8 cellular contexts compared by ENCODE assay signal in the genomic region with DNA sequence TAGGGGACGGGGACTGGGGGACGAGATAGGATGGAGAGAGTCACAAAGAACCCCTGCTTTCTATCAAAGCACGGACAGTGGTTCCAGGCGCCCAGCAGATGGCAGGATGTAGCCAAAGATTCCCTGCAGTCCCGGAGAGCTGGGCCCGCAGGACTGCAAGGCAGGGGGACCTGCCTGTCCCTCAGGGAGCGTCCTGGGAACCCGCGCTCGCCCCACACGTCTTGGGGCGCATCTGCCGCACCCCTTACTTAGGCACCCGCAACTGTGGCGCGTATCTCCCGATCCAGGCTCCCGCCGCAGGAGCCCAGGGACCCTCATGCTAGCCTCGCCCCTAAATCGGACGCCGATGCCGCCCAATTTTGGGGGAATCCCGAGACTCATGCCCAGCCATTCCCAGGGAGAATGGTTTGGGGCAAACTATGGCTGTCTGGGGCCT. TPM values are rescaled to one million over a fixed set of nuclear protein-coding genes. Genes with fewer than 3 reads are reported as not detected.
A peak's percentile ranks its signal among the peaks of the same experiment; 100 is the strongest.
DNase-seq lines count a peak whose midpoint lies in the region; ATAC-seq and TF ChIP-seq lines count a peak whose summit lies in the region.

No MANE protein-coding gene starts in this region.

- DNase-seq in CD8-positive, alpha-beta T cell = no peak
- peak; percentile 82 for DNase-seq in NCI-H2227 (lab: John Stamatoyannopoulos, UW; ENCODE audit: unreplicated experiment)
- no peak for DNase-seq in activated T-helper 2 cell treated with anti-CD3 and anti-CD28 coated beads, Interferon-gamma antibody, Interleukin-2, Interleukin-4, amounts not matched to agents 10 μg/mL and 5 μg/mL and 100 μg/mL, durations not matched to agents 14 hours and 24 hours and 36 hours (ENCODE audit: low spot score)
- peak; percentile 83 for DNase-seq in glutamatergic neuron
- peak; percentile 91 for DNase-seq in neural progenitor cell (ENCODE audit: low spot score)
- DNase-seq in effector CD8-positive, alpha-beta T cell (lab: John Stamatoyannopoulos, UW) = no peak

- no peaks in the 10 kb centered on the region for H3K36me3 Mint-ChIP-seq in CD8-positive, alpha-beta T cell
- no peaks in the 10 kb centered on the region for H3K36me3 Mint-ChIP-seq in activated T-helper 2 cell treated with anti-CD3 and anti-CD28 coated beads, Interferon-gamma antibody, Interleukin-2, Interleukin-4, amounts not matched to agents 10 μg/mL and 5 μg/mL and 100 μg/mL, durations not matched to agents 14 hours and 24 hours and 36 hours (ENCODE audit: low read depth)
- H3K36me3 Mint-ChIP-seq in glutamatergic neuron (ENCODE audit: unreplicated experiment) (no peaks in the 10 kb centered on the region), neural progenitor cell (no peaks in the 10 kb centered on the region)

- peaks cover 17% of the 10 kb centered on the region for H3K4me1 Mint-ChIP-seq in CD8-positive, alpha-beta T cell (ENCODE audit: low read depth)
- peaks cover 6% of the 10 kb centered on the region for H3K4me1 Mint-ChIP-seq in activated T-helper 2 cell treated with anti-CD3 and anti-CD28 coated beads, Interferon-gamma antibody, Interleukin-2, Interleukin-4, amounts not matched to agents 10 μg/mL and 5 μg/mL and 100 μg/mL, durations not matched to agents 14 hours and 24 hours and 36 hours (ENCODE audit: low read depth)
- H3K4me1 Mint-ChIP-seq in glutamatergic neuron (ENCODE audit: low read depth, unreplicated experiment) = no peaks in the 10 kb centered on the region
- peaks cover 12% of the 10 kb centered on the region for H3K4me1 Mint-ChIP-seq in neural progenitor cell

- peak overlapping the region; percentile 93 for H2AFZ ChIP-seq in neural progenitor cell (replicated peaks)

- H3K9me3 ChIP-seq in CD8-positive, alpha-beta T cell (ENCODE audit: low read length) = no peaks in the 10 kb centered on the region
- no peaks in the 10 kb centered on the region for H3K9me3 ChIP-seq in neural progenitor cell (ENCODE audit: low read depth)

- H3K4me3 Mint-ChIP-seq in CD8-positive, alpha-beta T cell = peak overlapping the region; percentile 79
- H3K4me3 Mint-ChIP-seq in activated T-helper 2 cell treated with anti-CD3 and anti-CD28 coated beads, Interferon-gamma antibody, Interleukin-2, Interleukin-4, amounts not matched to agents 10 μg/mL and 5 μg/mL and 100 μg/mL, durations not matched to agents 14 hours and 24 hours and 36 hours (ENCODE audit: low read depth) = peak overlapping the region; percentile 51
- H3K4me3 Mint-ChIP-seq in glutamatergic neuron (ENCODE audit: unreplicated experiment) (peak overlapping the region; percentile 89), neural progenitor cell (peak overlapping the region; percentile 94)

- H3K4me1 ChIP-seq in CD8-positive, alpha-beta T cell (ENCODE audit: insufficient read depth, low read length) = peaks cover 9% of the 10 kb centered on the region
- peaks cover 4% of the 10 kb centered on the region for H3K4me1 ChIP-seq in neural progenitor cell

- H3K27me3 Mint-ChIP-seq in CD8-positive, alpha-beta T cell (ENCODE audit: low read depth) = peaks cover 52% of the 10 kb centered on the region
- H3K27me3 Mint-ChIP-seq in activated T-helper 2 cell treated with anti-CD3 and anti-CD28 coated beads, Interferon-gamma antibody, Interleukin-2, Interleukin-4, amounts not matched to agents 10 μg/mL and 5 μg/mL and 100 μg/mL, durations not matched to agents 14 hours and 24 hours and 36 hours (ENCODE audit: low read depth) = peaks cover 45% of the 10 kb centered on the region
- H3K27me3 Mint-ChIP-seq in glutamatergic neuron (ENCODE audit: unreplicated experiment) = peaks cover 12% of the 10 kb centered on the region
- H3K27me3 Mint-ChIP-seq in neural progenitor cell (ENCODE audit: insufficient read depth, low read depth) = peaks cover 16% of the 10 kb centered on the region

- no peak overlapping the region for H3K27ac ChIP-seq in CD8-positive, alpha-beta T cell (ENCODE audit: low read depth, low read length)
- H3K27ac ChIP-seq in neural progenitor cell = no peak overlapping the region

- H4K20me1 ChIP-seq in neural progenitor cell (ENCODE audit: low read depth) = no peaks in the 10 kb centered on the region

- H3F3A ChIP-seq in neural progenitor cell (ENCODE audit: low read depth) = peaks cover 13% of the 10 kb centered on the region

- H3K9ac ChIP-seq in neural progenitor cell = no peak overlapping the region

- no peaks in the 10 kb centered on the region for H3K79me2 ChIP-seq in neural progenitor cell (ENCODE audit: low read depth)

- POLR2A ChIA-PET in CD8-positive, alpha-beta T cell (lab: Charles Lee) = no interaction called here

- H3K9me3 Mint-ChIP-seq in CD8-positive, alpha-beta T cell = no peaks in the 10 kb centered on the region
- no peaks in the 10 kb centered on the region for H3K9me3 Mint-ChIP-seq in activated T-helper 2 cell treated with anti-CD3 and anti-CD28 coated beads, Interferon-gamma antibody, Interleukin-2, Interleukin-4, amounts not matched to agents 10 μg/mL and 5 μg/mL and 100 μg/mL, durations not matched to agents 14 hours and 24 hours and 36 hours
- H3K9me3 Mint-ChIP-seq in glutamatergic neuron (ENCODE audit: unreplicated experiment) (peaks cover 2% of the 10 kb centered on the region), neural progenitor cell (peaks cover 6% of the 10 kb centered on the region)

- peak overlapping the region; percentile 48 for H3K4me3 ChIP-seq in CD8-positive, alpha-beta T cell (ENCODE audit: low read depth, low read length)
- H3K4me3 ChIP-seq in neural progenitor cell = peak overlapping the region; percentile 55

- CTCF ChIA-PET in CD8-positive, alpha-beta T cell (lab: Charles Lee) = no interaction called here

- intact Hi-C loops in CD8-positive, alpha-beta T cell (cut with DNase I, micrococcal nuclease) = loop anchor here in 1 of 2 experiments (2.0 kb wide), 1 partner anchor 762 kb away; no protein-coding TSS in a partner anchor
- intact Hi-C loops in activated T-helper 2 cell treated with anti-CD3 and anti-CD28 coated beads, Interferon-gamma antibody, Interleukin-2, Interleukin-4, amounts not matched to agents 10 μg/mL and 5 μg/mL and 100 μg/mL, durations not matched to agents 14 hours and 24 hours and 36 hours (cut with micrococcal nuclease) = loop anchor here (2.0 kb wide), 1 partner anchor 762 kb away; no protein-coding TSS in a partner anchor

- H3K36me3 ChIP-seq in CD8-positive, alpha-beta T cell (ENCODE audit: insufficient read depth, low read length) = no peaks in the 10 kb centered on the region
- H3K36me3 ChIP-seq in neural progenitor cell = no peaks in the 10 kb centered on the region

- no peak overlapping the region for H3K27ac Mint-ChIP-seq in CD8-positive, alpha-beta T cell
- H3K27ac Mint-ChIP-seq in activated T-helper 2 cell treated with anti-CD3 and anti-CD28 coated beads, Interferon-gamma antibody, Interleukin-2, Interleukin-4, amounts not matched to agents 10 μg/mL and 5 μg/mL and 100 μg/mL, durations not matched to agents 14 hours and 24 hours and 36 hours = no peak overlapping the region
- H3K27ac Mint-ChIP-seq in glutamatergic neuron (ENCODE audit: unreplicated experiment) (no peak overlapping the region), neural progenitor cell (no peak overlapping the region)

- ATAC-seq in CD8-positive, alpha-beta T cell = no peak
- ATAC-seq in GM21390 (IDR thresholded peaks at IDR 0.05; ENCODE audit: unreplicated experiment) (peak; percentile 63), HG02642 (IDR thresholded peaks at IDR 0.05; ENCODE audit: poor library complexity, unreplicated experiment) (no peak)

- no peaks in the 10 kb centered on the region for H3K27me3 ChIP-seq in CD8-positive, alpha-beta T cell (ENCODE audit: insufficient read depth, low read length)
- H3K27me3 ChIP-seq in neural progenitor cell = peaks cover 49% of the 10 kb centered on the region

- peak overlapping the region; percentile 84 for H3K4me2 ChIP-seq in neural progenitor cell

- no peak for TF ChIP-seq CTCF in CD8-positive, alpha-beta T cell (IDR thresholded peaks at IDR 0.05)
- TF ChIP-seq CTCF in glutamatergic neuron (IDR thresholded peaks at IDR 0.05; ENCODE audit: partially characterized antibody, unreplicated experiment) (peak; percentile 56), neural progenitor cell (IDR thresholded peaks at IDR 0.05) (peak; percentile 77)

RNA-seq across cellular contexts. Expression of gene STK32B, which starts 0.7 kb away (rescaled TPM):
- total RNA-seq in CD8-positive, alpha-beta T cell = not detected
- not detected in 2 replicates for total RNA-seq in activated T-helper 2 cell treated with anti-CD3 and anti-CD28 coated beads, Interferon-gamma antibody, Interleukin-2, Interleukin-4, amounts not matched to agents 10 μg/mL and 5 μg/mL and 100 μg/mL, durations not matched to agents 14 hours and 24 hours and 36 hours
- total RNA-seq in glutamatergic neuron (ENCODE audit: unreplicated experiment) (2.5 TPM), neural progenitor cell (ENCODE audit: low replicate concordance) (2.5 and 2.6 TPM in 2 replicates)

RNA-seq across cellular contexts. Expression of gene CYTL1, which starts 31.3 kb away (rescaled TPM):
- total RNA-seq in CD8-positive, alpha-beta T cell = not detected
- not detected in 2 replicates for total RNA-seq in activated T-helper 2 cell treated with anti-CD3 and anti-CD28 coated beads, Interferon-gamma antibody, Interleukin-2, Interleukin-4, amounts not matched to agents 10 μg/mL and 5 μg/mL and 100 μg/mL, durations not matched to agents 14 hours and 24 hours and 36 hours
- not detected for total RNA-seq in glutamatergic neuron (ENCODE audit: unreplicated experiment)
- total RNA-seq in neural progenitor cell (ENCODE audit: low replicate concordance) = 1.1 and 3.1 TPM in 2 replicates

Comparison
In these comparisons a context has a peak if more than half of its experiments do, and no peak if none do; other contexts are left out.
1. DNase-seq: peak in NCI-H2227 (single experiment), glutamatergic neuron (single experiment) and neural progenitor cell (single experiment); none in CD8-positive, alpha-beta T cell (0 of 7), activated T-helper 2 cell treated with anti-CD3 and anti-CD28 coated beads, Interferon-gamma antibody, Interleukin-2, Interleukin-4, amounts not matched to agents 10 μg/mL and 5 μg/mL and 100 μg/mL, durations not matched to agents 14 hours and 24 hours and 36 hours (single experiment) and effector CD8-positive, alpha-beta T cell (single experiment).
2. Peak in every context shown above with its lines, with median percentiles within 50 percentile points of each other: H3K4me3 Mint-ChIP-seq.